In the genomic region with DNA sequence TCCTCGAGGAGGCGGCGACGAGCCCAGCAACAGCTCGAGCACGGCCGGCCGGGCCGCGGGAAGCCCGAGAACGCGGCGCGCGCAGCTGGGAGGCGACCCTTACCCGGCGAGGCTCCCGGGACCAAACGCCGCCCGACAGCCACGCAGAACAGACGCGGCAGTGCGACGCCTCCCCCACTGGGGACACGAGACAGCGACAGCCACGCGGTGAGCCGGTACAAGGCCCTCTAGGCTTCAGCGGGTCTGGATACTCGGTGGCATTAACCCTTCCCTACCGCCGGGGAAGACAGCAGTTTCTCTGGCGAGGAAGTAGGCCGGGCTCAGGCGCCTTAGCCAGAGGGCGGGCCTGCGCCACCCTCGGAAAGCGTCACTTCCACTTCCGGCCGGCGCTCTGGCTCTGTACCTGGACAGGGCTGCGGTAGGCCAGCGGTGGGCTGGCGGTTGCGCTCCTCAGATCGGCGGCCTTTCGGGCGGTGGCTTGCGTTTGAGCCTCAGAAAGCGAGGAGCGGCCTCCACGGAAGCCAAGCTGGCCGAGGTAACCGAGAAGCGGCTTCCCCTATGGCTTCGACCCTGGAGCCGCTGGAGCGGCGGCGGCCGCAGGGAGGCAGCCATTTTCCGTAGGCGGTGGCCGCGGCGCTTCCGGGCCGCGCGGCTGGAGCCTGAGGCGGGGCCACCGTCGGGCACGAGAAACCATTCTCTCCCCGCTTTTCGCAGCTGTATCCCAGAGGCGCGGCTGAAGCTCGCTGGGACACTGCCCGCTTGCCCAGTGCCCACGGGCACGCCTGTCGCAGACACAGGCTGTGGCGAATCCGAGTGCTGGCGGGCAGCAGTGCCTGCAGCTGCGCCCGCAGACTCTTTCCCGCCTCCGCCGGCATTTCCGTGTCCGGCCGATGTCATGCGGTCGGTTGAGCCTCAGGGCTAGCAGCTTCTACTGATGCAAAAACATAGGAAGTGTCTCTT, we compare ENCODE assay signal across 8 cellular contexts. TPM values are rescaled to one million over a fixed set of nuclear protein-coding genes. Genes with fewer than 3 reads are reported as not detected.
DNase-seq lines count a peak whose midpoint lies in the region; ATAC-seq, FAIRE-seq and TF ChIP-seq lines count a peak whose summit lies in the region.

A gene with protein sequence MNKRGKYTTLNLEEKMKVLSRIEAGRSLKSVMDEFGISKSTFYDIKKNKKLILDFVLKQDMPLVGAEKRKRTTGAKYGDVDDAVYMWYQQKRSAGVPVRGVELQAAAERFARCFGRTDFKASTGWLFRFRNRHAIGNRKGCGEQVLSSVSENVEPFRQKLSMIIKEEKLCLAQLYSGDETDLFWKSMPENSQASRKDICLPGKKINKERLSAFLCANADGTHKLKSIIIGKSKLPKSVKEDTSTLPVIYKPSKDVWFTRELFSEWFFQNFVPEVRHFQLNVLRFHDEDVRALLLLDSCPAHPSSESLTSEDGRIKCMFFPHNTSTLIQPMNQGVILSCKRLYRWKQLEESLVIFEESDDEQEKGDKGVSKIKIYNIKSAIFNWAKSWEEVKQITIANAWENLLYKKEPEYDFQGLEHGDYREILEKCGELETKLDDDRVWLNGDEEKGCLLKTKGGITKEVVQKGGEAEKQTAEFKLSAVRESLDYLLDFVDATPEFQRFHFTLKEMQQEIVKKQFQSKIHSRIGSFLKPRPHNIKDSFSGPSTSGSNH (minus strand): TSS at position 322 of the 960 bp plus-strand sequence. CDS start 4,816 bp downstream, outside the sequence.
A gene (plus strand): TSS at position 389 of the 960 bp plus-strand sequence. CDS start 2,932 bp downstream, outside the sequence.

- no peak for TF ChIP-seq EP300 in A549 (IDR thresholded peaks at IDR 0.05)

- H3K9me3 ChIP-seq in A549 (peaks cover 92% of the 10 kb centered on the region), keratinocyte (ENCODE audit: control insufficient read depth, low read depth, low read length) (peaks cover 13% of the 10 kb centered on the region)

- peak within 1 kb of the TSS; percentile 82 for H3K9ac ChIP-seq in keratinocyte (ENCODE audit: control insufficient read depth, extremely low read depth, insufficient read depth, low read length)

- ATAC-seq in A549 (peak; percentile 99), HG03064 (IDR thresholded peaks at IDR 0.05; ENCODE audit: low read depth, unreplicated experiment) (peak; percentile 92)

- peak; percentile 79 to 95 for DNase-seq in A549 (ENCODE audit: low read depth in 1 of 2, low spot score in 1 of 2)
- peak; percentile 90 for DNase-seq in NCI-H2227 (lab: John Stamatoyannopoulos, UW; ENCODE audit: unreplicated experiment)
- peak; percentile 60 for DNase-seq in activated CD4-positive, CD25-positive, alpha-beta regulatory T cell treated with anti-CD3 and anti-CD28 coated beads, Interleukin-2, amount 50 U/mL, for 16 hours (ENCODE audit: low read depth, low spot score)
- peak; percentile 83 for DNase-seq in central memory CD4-positive, alpha-beta T cell
- DNase-seq in keratinocyte (ENCODE audit: low read depth, low spot score), result peak; percentile 21
- peak; percentile 74 for DNase-seq in stimulated activated CD4-positive, alpha-beta T cell treated with anti-CD3 and anti-CD28 coated beads, Interleukin-12 subunit alpha, Interleukin-12 subunit beta, amount 100 ng/mL, for 4 hours

- H3K4me1 ChIP-seq in A549 (no peaks in the 10 kb centered on the region), keratinocyte (ENCODE audit: control insufficient read depth, extremely low read depth, insufficient read depth, low read length) (peaks cover 9% of the 10 kb centered on the region)

- CTCF ChIA-PET in A549 (lab: Yijun Ruan, JAX), result interaction anchor here (0.8 to 1.9 kb wide), 5 partner anchors 9 to 49 kb away, joined by 3 to 5 read pairs (median 4); no protein-coding TSS in a partner anchor

- FAIRE-seq in A549 (lab: Jason Lieb, UNC), result no peak
- no peak for FAIRE-seq in keratinocyte (lab: Jason Lieb, UNC)

- dilution Hi-C loops in keratinocyte (cut with MboI; ENCODE audit: extremely low pct_ligation_motif_present, low sequenced_read_pairs), result no loop called here

- no peaks in the 10 kb centered on the region for H3K27me3 ChIP-seq in keratinocyte (ENCODE audit: control insufficient read depth, extremely low read depth, insufficient read depth, low read length)

- peak within 1 kb of the TSS; percentile 96 for H2AFZ ChIP-seq in keratinocyte (ENCODE audit: control insufficient read depth, low read length)

- H3K36me3 ChIP-seq in keratinocyte (ENCODE audit: control insufficient read depth in 2 of 2, extremely low read depth in 1 of 2, insufficient read depth in 2 of 2, low read length in 2 of 2), result peaks cover 11 to 15% of the 10 kb centered on the region in 2 experiments

- H3K79me2 ChIP-seq in keratinocyte (ENCODE audit: control insufficient read depth, insufficient read depth, low read length), result peaks cover 6% of the 10 kb centered on the region

- H3K9me1 ChIP-seq in keratinocyte (ENCODE audit: control insufficient read depth, extremely low read depth, insufficient read depth, low read length), result no peaks in the 10 kb centered on the region

- peak within 1 kb of the TSS; percentile 74 to 90 for H3K27ac ChIP-seq in A549
- peak within 1 kb of the TSS; percentile 75 for H3K27ac ChIP-seq in keratinocyte (ENCODE audit: control insufficient read depth, insufficient read depth, low read length)

- peak within 1 kb of the TSS; percentile 81 for H3K4me2 ChIP-seq in A549
- H3K4me2 ChIP-seq in keratinocyte (ENCODE audit: control insufficient read depth, extremely low read depth, insufficient read depth, low read depth, low read length), result peak within 1 kb of the TSS; percentile 85

- TF ChIP-seq POLR2A in A549 (IDR thresholded peaks at IDR 0.05; ENCODE audit: low read length) (peak; percentile 77), GM18526 (IDR thresholded peaks at IDR 0.05; ENCODE audit: extremely low read depth, insufficient read length) (peak; percentile 93)

- 14% methylated on average over 24 of the region's 103 CpGs for WGBS in A549 (ENCODE audit: missing lambda C conversion rate)

- POLR2A ChIA-PET in A549 (lab: Yijun Ruan, JAX), result interaction anchor here (1.0 to 2.5 kb wide), 2 partner anchors 10 to 22 kb away, joined by 3 to 12 read pairs; a partner anchor contains a TSS

- no peaks in the 10 kb centered on the region for H4K20me1 ChIP-seq in keratinocyte (ENCODE audit: control insufficient read depth, extremely low read depth, insufficient read depth, low read length)

- peak within 1 kb of the TSS; percentile 58 for H3K4me3 ChIP-seq in A549
- H3K4me3 ChIP-seq in keratinocyte (ENCODE audit: control insufficient read depth in 2 of 3, extremely low read depth in 1 of 3, insufficient read depth in 2 of 3, low read depth in 1 of 3, low read length in 3 of 3), result peak within 1 kb of the TSS; percentile 60 to 81 (median 80)

- TF ChIP-seq CTCF in A549 (IDR thresholded peaks at IDR 0.05) (no peak), keratinocyte (optimal IDR thresholded peaks at IDR 0.05 in 1 of 3, IDR thresholded peaks at IDR 0.05 in 1 of 3, conservative IDR thresholded peaks at IDR 0.05 in 1 of 3; ENCODE audit: extremely low read depth in 1 of 3, insufficient read depth in 2 of 3, low read length in 3 of 3) (peak in 2 of 3 experiments; percentile 5 to 7)

- TF ChIP-seq RAD21 in A549 (conservative IDR thresholded peaks at IDR 0.05 in 1 of 2, IDR thresholded peaks at IDR 0.05 in 1 of 2), result 0 out of 5 replicates have a peak, but pooled peaks of 1 of the 2 experiments have one; percentile 9

TF ChIP-seq in A549, 52 proteins besides CTCF, POLR2A, EP300 and RAD21 (continues in another document):
- TF ChIP-seq KDM5A (IDR thresholded peaks at IDR 0.05) (no peak), CBX8 (IDR thresholded peaks at IDR 0.05) (no peak), FOSL2 (IDR thresholded peaks at IDR 0.05) (no peak), FOSL2 (CRISPR knock-in tag; IDR thresholded peaks at IDR 0.05) (no peak), CHD2 (IDR thresholded peaks at IDR 0.05; ENCODE audit: low read length, partially characterized antibody) (no peak), HOXB5 (CRISPR knock-in tag; IDR thresholded peaks at IDR 0.05) (0 out of 2 replicates have a peak, but pooled peaks have one; percentile 32), CHD4 (IDR thresholded peaks at IDR 0.05; ENCODE audit: borderline replicate concordance) (no peak)

RNA-seq across cellular contexts. Expression of the first gene that starts in this region (rescaled TPM):
- polyA plus RNA-seq in A549 (2011; rRNA removed) (3.0 and 4.3 TPM in 2 replicates), A549 (2017; fragmentation: RNase III; extraction: RNeasy Plus Mini Kit Qiagen cat#74134 plus additional on column Dnase treatment) (1.8 to 2.1 TPM (median 1.9 TPM) in 3 replicates), keratinocyte (0.60 to 1.6 TPM (median 1.4 TPM) in 3 replicates)
- 0.57 and 0.92 TPM in 2 replicates for polyA plus RNA-seq in A549 (2012; cell fraction: cytosol; rRNA removed)
- 0.64 and 0.93 TPM in 2 replicates for polyA plus RNA-seq in A549 (2012; cell fraction: nucleus; rRNA removed)
- polyA minus RNA-seq in A549 (2011; rRNA and poly(A)+ RNA removed), result 1.9 and 3.2 TPM in 2 replicates
- 3.9 TPM for polyA plus RNA-seq in keratinocyte (2011; ENCODE audit: low read depth)
- polyA plus RNA-seq in keratinocyte (2011; cell fraction: cytosol; rRNA removed), result 0.68 and 0.69 TPM in 2 replicates
- 3.9 and 4.6 TPM in 2 replicates for polyA plus RNA-seq in keratinocyte (2011; cell fraction: nucleus; rRNA removed)
- 0.86 and 1.4 TPM in 2 replicates for polyA plus RNA-seq in keratinocyte (2012; ENCODE audit: low replicate concordance)
- 0.66 to 2.1 TPM in 2 of 3 replicates, not detected in the other for polyA minus RNA-seq in keratinocyte
- not detected for polyA minus RNA-seq in keratinocyte (2011; cell fraction: cytosol; rRNA and poly(A)+ RNA removed)
- polyA minus RNA-seq in keratinocyte (2011; cell fraction: nucleus; rRNA and poly(A)+ RNA removed), result 1.4 and 5.1 TPM in 2 replicates

RNA-seq across cellular contexts. Expression of the second gene that starts in this region (rescaled TPM):
- 27.3 and 28.8 TPM in 2 replicates for polyA plus RNA-seq in A549 (2011; rRNA removed)
- polyA plus RNA-seq in A549 (2012; cell fraction: cytosol; rRNA removed), result 7.3 and 7.5 TPM in 2 replicates
- 10.5 and 13.5 TPM in 2 replicates for polyA plus RNA-seq in A549 (2012; cell fraction: nucleus; rRNA removed)
- 16.6 to 19.2 TPM (median 18.5 TPM) in 3 replicates for polyA plus RNA-seq in A549 (2017; fragmentation: RNase III; extraction: RNeasy Plus Mini Kit Qiagen cat#74134 plus additional on column Dnase treatment)
- 11.9 and 13.8 TPM in 2 replicates for polyA minus RNA-seq in A549 (2011; rRNA and poly(A)+ RNA removed)
- 13.8 to 20.8 TPM (median 19.4 TPM) in 3 replicates for polyA plus RNA-seq in keratinocyte
- 15.0 TPM for polyA plus RNA-seq in keratinocyte (2011; ENCODE audit: low read depth)
- 6.0 and 12.9 TPM in 2 replicates for polyA plus RNA-seq in keratinocyte (2011; cell fraction: cytosol; rRNA removed)
- polyA plus RNA-seq in keratinocyte (2011; cell fraction: nucleus; rRNA removed), result 42.5 and 50.3 TPM in 2 replicates
- 10.4 TPM in 2 replicates for polyA plus RNA-seq in keratinocyte (2012; ENCODE audit: low replicate concordance)
- polyA minus RNA-seq in keratinocyte, result 3.4 to 15.7 TPM (median 9.9 TPM) in 3 replicates
- polyA minus RNA-seq in keratinocyte (2011; cell fraction: cytosol; rRNA and poly(A)+ RNA removed), result 5.2 TPM
- polyA minus RNA-seq in keratinocyte (2011; cell fraction: nucleus; rRNA and poly(A)+ RNA removed), result 12.1 and 21.3 TPM in 2 replicates

Comparison
In these comparisons a context has a peak if more than half of its experiments do, and no peak if none do; other contexts are left out.
1. Peak in every context shown above with its lines: DNase-seq, ATAC-seq, H3K4me3 ChIP-seq and H3K27ac ChIP-seq.
2. DNase-seq: peak in every context shown above with its lines; median percentile 90 in NCI-H2227; 87 in A549; 83 in central memory CD4-positive, alpha-beta T cell; 74 in stimulated activated CD4-positive, alpha-beta T cell treated with anti-CD3 and anti-CD28 coated beads, Interleukin-12 subunit alpha, Interleukin-12 subunit beta, amount 100 ng/mL, for 4 hours; 60 in activated CD4-positive, CD25-positive, alpha-beta regulatory T cell treated with anti-CD3 and anti-CD28 coated beads, Interleukin-2, amount 50 U/mL, for 16 hours; 21 in keratinocyte.